ENCODE assay signal across 12 cellular contexts in genomic region chr2:95315801-95316411, GRCh38. TPM values are rescaled to one million over a fixed set of nuclear protein-coding genes. Genes with fewer than 3 reads are reported as not detected.
DNase-seq lines count a peak whose midpoint lies in the region; ATAC-seq, FAIRE-seq and TF ChIP-seq lines count a peak whose summit lies in the region.
"Had no signal": no experiment of that assay in that cellular context is flagged by ENCODE, and none has a peak within 500 bp of the region (broad histone marks: within the 10 kb centered on the region; RNA-seq: fewer than 3 reads in every experiment).

No MANE protein-coding gene starts in this region.

- H3K27me3 Mint-ChIP-seq in astrocyte (ENCODE audit: low read depth, unreplicated experiment) (peaks cover 56% of the 10 kb centered on the region), glutamatergic neuron (ENCODE audit: unreplicated experiment) (peaks cover 4% of the 10 kb centered on the region)

- H3K79me2 ChIP-seq in ACC112 (ENCODE audit: control insufficient read depth, insufficient read depth, low read length, unreplicated experiment) = no peaks in the 10 kb centered on the region
- H3K79me2 ChIP-seq in astrocyte (ENCODE audit: insufficient read depth, low read length) = no peaks in the 10 kb centered on the region

- no peak overlapping the region for H2AFZ ChIP-seq in ACC112 (ENCODE audit: low read length, unreplicated experiment)
- no peak overlapping the region for H2AFZ ChIP-seq in astrocyte (ENCODE audit: low read depth, low read length)

- H4K20me1 ChIP-seq in astrocyte (ENCODE audit: insufficient read depth, low read length) = peaks cover 3% of the 10 kb centered on the region

- peak overlapping the region; percentile 52 for H3K4me2 ChIP-seq in astrocyte (ENCODE audit: low read length)

- FAIRE-seq in astrocyte (lab: Jason Lieb, UNC) = peak; percentile 76

- H3K36me3 Mint-ChIP-seq in astrocyte (ENCODE audit: low read depth, unreplicated experiment) (no peaks in the 10 kb centered on the region), glutamatergic neuron (ENCODE audit: unreplicated experiment) (no peaks in the 10 kb centered on the region)
- H3K36me3 Mint-ChIP-seq: naive thymus-derived CD8-positive, alpha-beta T cell; type B pancreatic cell had no signal

- ATAC-seq in HG03432 (IDR thresholded peaks at IDR 0.05; ENCODE audit: unreplicated experiment) (no peak), HG02970 (IDR thresholded peaks at IDR 0.05; ENCODE audit: low FRiP score, unreplicated experiment) (no peak)
- ATAC-seq: activated T-cell treated with anti-CD3 and anti-CD28 coated beads, Interleukin-2, amount 50 U/mL, for 72 hours; naive thymus-derived CD8-positive, alpha-beta T cell had no signal

- H3K27me3 ChIP-seq in ACC112 (ENCODE audit: insufficient read depth, low read length) (0 out of 2 replicates have a peak, but pooled peaks cover 5% of the 10 kb centered on the region), astrocyte (ENCODE audit: insufficient read depth, low read length) (no peaks in the 10 kb centered on the region)
- H3K27me3 ChIP-seq: ascending aorta had no signal

- H3K36me3 ChIP-seq in ACC112 (ENCODE audit: insufficient read depth, low read length) (no peaks in the 10 kb centered on the region), astrocyte (ENCODE audit: insufficient read depth, low read length) (no peaks in the 10 kb centered on the region)
- H3K36me3 ChIP-seq: ascending aorta had no signal

- H3K4me1 ChIP-seq in ACC112 (ENCODE audit: control insufficient read depth, insufficient read depth, low read length, unreplicated experiment) (peaks cover 36% of the 10 kb centered on the region), astrocyte (ENCODE audit: insufficient read depth, low read length) (peaks cover 16% of the 10 kb centered on the region)
- H3K4me1 ChIP-seq: ascending aorta had no signal

- H3K27ac Mint-ChIP-seq in astrocyte (ENCODE audit: unreplicated experiment) = no peak overlapping the region
- H3K27ac Mint-ChIP-seq in glutamatergic neuron (ENCODE audit: unreplicated experiment) = peak overlapping the region; percentile 48
- H3K27ac Mint-ChIP-seq: activated T-cell treated with anti-CD3 and anti-CD28 coated beads, Interleukin-2, amount 50 U/mL, for 72 hours; naive thymus-derived CD8-positive, alpha-beta T cell had no signal

- H3K4me3 ChIP-seq in ACC112 (ENCODE audit: low read depth, low read length) (0 out of 2 replicates have a peak overlapping the region, but pooled peaks have one; percentile 1), astrocyte (ENCODE audit: insufficient read depth, low read depth, low read length) (peak overlapping the region; percentile 21)
- H3K4me3 ChIP-seq: ascending aorta had no signal

- no peaks in the 10 kb centered on the region for H3K9me3 Mint-ChIP-seq in astrocyte (ENCODE audit: unreplicated experiment)
- H3K9me3 Mint-ChIP-seq in glutamatergic neuron (ENCODE audit: unreplicated experiment) = peaks cover 7% of the 10 kb centered on the region
- H3K9me3 Mint-ChIP-seq: activated T-cell treated with anti-CD3 and anti-CD28 coated beads, Interleukin-2, amount 50 U/mL, for 72 hours; naive thymus-derived CD8-positive, alpha-beta T cell; type B pancreatic cell had no signal

- H3K4me3 Mint-ChIP-seq in astrocyte (ENCODE audit: unreplicated experiment) = no peak overlapping the region
- no peak overlapping the region for H3K4me3 Mint-ChIP-seq in glutamatergic neuron (ENCODE audit: unreplicated experiment)
- H3K4me3 Mint-ChIP-seq: activated T-cell treated with anti-CD3 and anti-CD28 coated beads, Interleukin-2, amount 50 U/mL, for 72 hours; naive thymus-derived CD8-positive, alpha-beta T cell had no signal

- no peak overlapping the region for H3K9ac ChIP-seq in astrocyte (ENCODE audit: low read length)

- DNase-seq in HCEC 1CT = peak; percentile 75
- DNase-seq in astrocyte (ENCODE audit: low read depth) = peak; percentile 87
- no peak for DNase-seq in glutamatergic neuron
- no peak for DNase-seq in NOMO-1 treated with dmso at 0.1 percent for 144 hours (lab: John Stamatoyannopoulos, UW; ENCODE audit: unreplicated experiment)
- no peak for DNase-seq in DMS114 treated with DMSO at 0.1 percent for 48 hours (lab: John Stamatoyannopoulos, UW; ENCODE audit: unreplicated experiment)
- DNase-seq: activated T-cell treated with anti-CD3 and anti-CD28 coated beads, Interleukin-2, amount 50 U/mL, for 72 hours; naive thymus-derived CD8-positive, alpha-beta T cell had no signal

- H3K4me1 Mint-ChIP-seq in astrocyte (ENCODE audit: low read depth, unreplicated experiment) = peaks cover 14% of the 10 kb centered on the region
- H3K4me1 Mint-ChIP-seq in glutamatergic neuron (ENCODE audit: low read depth, unreplicated experiment) = peaks cover 11% of the 10 kb centered on the region
- H3K4me1 Mint-ChIP-seq: naive thymus-derived CD8-positive, alpha-beta T cell had no signal

- peak overlapping the region; percentile 75 for H3K27ac ChIP-seq in ACC112 (ENCODE audit: low read depth, low read length)
- H3K27ac ChIP-seq in astrocyte (ENCODE audit: low read depth, low read length) = peak overlapping the region; percentile 13
- H3K27ac ChIP-seq: ascending aorta had no signal

- TF ChIP-seq CTCF in astrocyte (IDR thresholded peaks at IDR 0.05; ENCODE audit: insufficient read depth, low read depth, low read length) (no peak), glutamatergic neuron (IDR thresholded peaks at IDR 0.05; ENCODE audit: partially characterized antibody, unreplicated experiment) (no peak)

- no peaks in the 10 kb centered on the region for H3K9me3 ChIP-seq in astrocyte (ENCODE audit: insufficient read depth, low read depth, low read length)
- H3K9me3 ChIP-seq: ascending aorta had no signal

RNA-seq across cellular contexts. Expression of gene KCNIP3, which starts 18.8 kb away (rescaled TPM):
- 0.68 and 1.5 TPM in 2 replicates for total RNA-seq in astrocyte
- 7.3 TPM for total RNA-seq in glutamatergic neuron (ENCODE audit: unreplicated experiment)
- total RNA-seq: activated T-cell treated with anti-CD3 and anti-CD28 coated beads, Interleukin-2, amount 50 U/mL, for 72 hours; naive thymus-derived CD8-positive, alpha-beta T cell had no signal

RNA-seq across cellular contexts. Expression of gene PROM2, which starts 41.7 kb away (rescaled TPM):
- total RNA-seq in astrocyte = 0.93 and 1.2 TPM in 2 replicates
- 5.4 TPM for total RNA-seq in glutamatergic neuron (ENCODE audit: unreplicated experiment)
- total RNA-seq: ascending aorta had no signal

Comparison
In these comparisons a context has a peak if more than half of its experiments do, and no peak if none do; other contexts are left out.
1. DNase-seq: peak in HCEC 1CT (single experiment) and astrocyte (single experiment); none in glutamatergic neuron (single experiment), NOMO-1 treated with dmso at 0.1 percent for 144 hours (single experiment) and DMS114 treated with DMSO at 0.1 percent for 48 hours (single experiment).